In the genomic region with DNA sequence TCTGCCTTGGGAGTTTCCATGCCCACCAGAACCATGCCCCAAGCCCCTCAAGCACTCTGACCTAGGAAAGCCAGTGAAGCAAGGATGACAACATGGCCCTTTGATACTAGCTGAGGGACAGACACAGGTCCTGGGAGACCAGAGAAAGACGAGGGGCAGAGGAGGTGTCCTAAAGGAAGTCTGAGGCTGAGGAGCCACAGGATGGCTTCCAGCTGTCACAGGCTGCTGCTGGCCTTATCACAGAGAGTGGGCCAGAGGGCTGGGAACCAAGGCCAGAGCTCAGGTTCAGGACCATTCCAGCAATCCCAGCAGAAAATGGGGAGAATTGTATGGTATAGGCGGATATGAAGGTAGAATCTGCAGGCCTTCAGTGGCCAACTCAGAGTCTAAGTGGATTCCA, we compare ENCODE assay signal across 16 cellular contexts. TPM values are rescaled to one million over a fixed set of nuclear protein-coding genes. Genes with fewer than 3 reads are reported as not detected.
"Had no signal": no experiment of that assay in that cellular context is flagged by ENCODE, and none has a peak within 500 bp of the region (broad histone marks: within the 10 kb centered on the region; RNA-seq: fewer than 3 reads in every experiment).

No MANE protein-coding gene starts in this region.

- H3K27ac ChIP-seq: dorsolateral prefrontal cortex, ovary, right atrium auricular region, stomach had no signal

- H3K27me3 ChIP-seq: dorsolateral prefrontal cortex, ovary, right atrium auricular region, stomach had no signal

- H3K36me3 ChIP-seq: ovary had no signal

- H3K4me1 Mint-ChIP-seq: neural crest cell had no signal

- H3K9me3 Mint-ChIP-seq: mesothelial cell of epicardium, natural killer cell, neural crest cell had no signal

- H3K9me3 ChIP-seq: ovary, right atrium auricular region, stomach had no signal

- H3K4me3 ChIP-seq: dorsolateral prefrontal cortex, ovary, right atrium auricular region, stomach had no signal

- DNase-seq: cortex of kidney; effector CD8-positive, alpha-beta T cell; foreskin melanocyte; hippocampal formation; left colon; natural killer cell; small intestine; stimulated activated CD4-positive, alpha-beta T cell treated with anti-CD3 and anti-CD28 coated beads, Interleukin-12 subunit alpha, Interleukin-12 subunit beta, amount 100 ng/mL, for 4 hours; stomach; substantia nigra; trophoblast cell had no signal

- H3K4me1 ChIP-seq: right atrium auricular region, stomach had no signal

- H3K27ac Mint-ChIP-seq: mesothelial cell of epicardium, natural killer cell had no signal

- H3K4me3 Mint-ChIP-seq: mesothelial cell of epicardium, natural killer cell, neural crest cell had no signal

- ATAC-seq: left colon, natural killer cell had no signal

RNA-seq across cellular contexts. Expression of gene MSANTD1, which starts 31.7 kb away (rescaled TPM):
- total RNA-seq: right atrium auricular region had no signal
